ENCODE assay signal across 8 cellular contexts in the genomic region with DNA sequence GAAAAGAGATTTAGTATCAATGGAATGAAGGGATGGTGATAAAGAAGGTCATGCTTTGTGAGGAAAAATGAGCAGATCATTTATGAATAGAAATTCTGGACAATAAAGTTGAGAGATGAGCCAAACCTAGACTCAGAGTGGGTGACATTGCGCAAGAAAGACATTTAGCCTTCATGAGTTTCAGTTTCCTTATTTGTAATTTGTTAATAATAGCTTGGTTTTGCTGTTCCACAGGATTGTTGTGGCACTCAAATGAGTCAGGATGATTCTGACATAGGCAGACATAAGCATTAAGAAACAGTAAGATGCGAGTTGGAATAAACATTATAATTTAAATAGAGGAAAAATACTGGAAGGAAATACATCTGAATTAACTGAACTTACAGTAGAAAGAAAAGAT. TPM values are rescaled to one million over a fixed set of nuclear protein-coding genes. Genes with fewer than 3 reads are reported as not detected.
DNase-seq lines count a peak whose midpoint lies in the region; ATAC-seq and TF ChIP-seq lines count a peak whose summit lies in the region.

No MANE protein-coding gene starts in this region.

- ATAC-seq in GM18909 (IDR thresholded peaks at IDR 0.05; ENCODE audit: poor library complexity, unreplicated experiment) (peak; percentile 91), HG02938 (IDR thresholded peaks at IDR 0.05; ENCODE audit: unreplicated experiment) (peak; percentile 91), SK-N-SH treated with all-trans-retinoic acid at 6 μM for 48 hours (peak; percentile 15; the same call in 2 of the 3 replicates)

- peak; percentile 62 for DNase-seq in myocyte (ENCODE audit: low read depth)
- no peak for DNase-seq in cortex of kidney (lab: John Stamatoyannopoulos, UW)
- no peak for DNase-seq in superior temporal gyrus (ENCODE audit: extremely low spot score)
- DNase-seq in LoVo (ENCODE audit: low spot score), result no peak
- no peak for DNase-seq in NCI-H748 treated with DMSO at 0.1 percent for 48 hours (lab: John Stamatoyannopoulos, UW)

TF ChIP-seq in SK-N-SH treated with all-trans-retinoic acid at 6 μM for 48 hours, 23 proteins besides CTCF, POLR2A, EP300 and RAD21:
- TF ChIP-seq PPARA (CRISPR knock-in tag; IDR thresholded peaks at IDR 0.05; ENCODE audit: borderline replicate concordance) (no peak), ZFP3 (CRISPR knock-in tag; IDR thresholded peaks at IDR 0.05) (no peak), ISL1 (CRISPR knock-in tag; IDR thresholded peaks at IDR 0.05) (peak; percentile 57; the same call in 1 of the 2 replicates), ZNF8 (CRISPR knock-in tag; IDR thresholded peaks at IDR 0.05) (no peak)
- TF ChIP-seq, protein P1, sequence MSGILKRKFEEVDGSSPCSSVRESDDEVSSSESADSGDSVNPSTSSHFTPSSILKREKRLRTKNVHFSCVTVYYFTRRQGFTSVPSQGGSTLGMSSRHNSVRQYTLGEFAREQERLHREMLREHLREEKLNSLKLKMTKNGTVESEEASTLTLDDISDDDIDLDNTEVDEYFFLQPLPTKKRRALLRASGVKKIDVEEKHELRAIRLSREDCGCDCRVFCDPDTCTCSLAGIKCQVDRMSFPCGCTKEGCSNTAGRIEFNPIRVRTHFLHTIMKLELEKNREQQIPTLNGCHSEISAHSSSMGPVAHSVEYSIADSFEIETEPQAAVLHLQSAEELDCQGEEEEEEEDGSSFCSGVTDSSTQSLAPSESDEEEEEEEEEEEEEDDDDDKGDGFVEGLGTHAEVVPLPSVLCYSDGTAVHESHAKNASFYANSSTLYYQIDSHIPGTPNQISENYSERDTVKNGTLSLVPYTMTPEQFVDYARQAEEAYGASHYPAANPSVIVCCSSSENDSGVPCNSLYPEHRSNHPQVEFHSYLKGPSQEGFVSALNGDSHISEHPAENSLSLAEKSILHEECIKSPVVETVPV (CRISPR knock-in tag; IDR thresholded peaks at IDR 0.05), result no peak

RNA-seq across cellular contexts. Expression of a gene that starts 34.8 kb away (rescaled TPM):
- 0.21 and 0.31 TPM in 2 replicates for total RNA-seq in myocyte
- polyA plus RNA-seq in myocyte (2012), result 0.24 TPM

Comparison
In these comparisons a context has a peak if more than half of its experiments do, and no peak if none do; other contexts are left out.
1. ATAC-seq: peak in every context shown above with its lines; median percentile 91 in GM18909; 91 in HG02938; 15 in SK-N-SH treated with all-trans-retinoic acid at 6 μM for 48 hours.